10 cellular contexts compared by ENCODE assay signal in genomic region chr10:94299417-94299816, GRCh38.
DNase-seq lines count a peak whose midpoint lies in the region; ATAC-seq, FAIRE-seq and TF ChIP-seq lines count a peak whose summit lies in the region.
"Had no signal": no experiment of that assay in that cellular context is flagged by ENCODE, and none has a peak within 500 bp of the region (broad histone marks: within the 10 kb centered on the region; RNA-seq: fewer than 3 reads in every experiment).

No MANE protein-coding gene starts in this region.

- ATAC-seq in GM18907 (IDR thresholded peaks at IDR 0.05; ENCODE audit: unreplicated experiment): peak; percentile 61
- no peak for ATAC-seq in pancreas
- ATAC-seq in HG02588 (IDR thresholded peaks at IDR 0.05; ENCODE audit: unreplicated experiment): no peak

- POLR2A ChIA-PET in PC-9 (lab: Charles Lee; ENCODE audit: unreplicated experiment): interaction anchor here (0.6 kb wide), 1 partner anchor 109 kb away, joined by 3 read pairs; no protein-coding TSS in a partner anchor

- H3K27ac ChIP-seq in PC-9 (no peak overlapping the region), pancreas (no peak overlapping the region), ascending aorta (no peak overlapping the region)

- H3K9me2 ChIP-seq in PC-9 (ENCODE audit: insufficient read depth): no peaks in the 10 kb centered on the region

- H3K4me1 ChIP-seq in PC-9 (replicated peaks; ENCODE audit: insufficient read depth) (no peaks in the 10 kb centered on the region), pancreas (peaks cover 0 to 4% (median 0%) of the 10 kb centered on the region in 3 donors), ascending aorta (no peaks in the 10 kb centered on the region)

- no peak overlapping the region for H3K4me3 ChIP-seq in PC-9
- no peak overlapping the region for H3K4me3 ChIP-seq in choroid plexus epithelial cell (ENCODE audit: low read depth, low read length)
- no peak overlapping the region for H3K4me3 ChIP-seq in pancreas
- no peak overlapping the region for H3K4me3 ChIP-seq in ascending aorta

- FAIRE-seq in pancreas (lab: Jason Lieb, UNC): no peak
- FAIRE-seq: endometrium had no signal

- no peaks in the 10 kb centered on the region for H3K79me2 ChIP-seq in PC-9 (ENCODE audit: low read depth)

- H3F3A ChIP-seq in PC-9 (ENCODE audit: insufficient read depth, low read depth): no peaks in the 10 kb centered on the region

- DNase-seq in AG08396 (ENCODE audit: low spot score) (peak; percentile 30), PC-9 (peak; percentile 37 to 45), choroid plexus epithelial cell (ENCODE audit: low read depth) (peak; percentile 68), pancreas (no peak), ascending aorta (ENCODE audit: low spot score in 2 of 2) (no peak), NAMALWA (ENCODE audit: low spot score) (no peak)
- DNase-seq: NCI-H1436 treated with DMSO at 0.1 percent for 48 hours had no signal

- BruUV-seq in PC-9 (replicated peaks; lab: Mats Ljungman, UMichigan): no TSS peak

- no peak for TF ChIP-seq CTCF in PC-9 (conservative IDR thresholded peaks at IDR 0.05)
- no peak for TF ChIP-seq CTCF in choroid plexus epithelial cell (conservative IDR thresholded peaks at IDR 0.05; ENCODE audit: low read depth, low read length)
- no peak for TF ChIP-seq CTCF in pancreas (IDR thresholded peaks at IDR 0.05)
- no peak for TF ChIP-seq CTCF in ascending aorta (IDR thresholded peaks at IDR 0.05)

- H2AFZ ChIP-seq in PC-9: no peak overlapping the region

- H4K20me1 ChIP-seq in PC-9 (ENCODE audit: insufficient read depth): no peaks in the 10 kb centered on the region

- no peak overlapping the region for H3K4me2 ChIP-seq in PC-9

- WGBS in pancreas, 2 donors: 58 to 78% methylated on average over 3 of the region's 3 CpGs

- H3K27me3 ChIP-seq in PC-9 (ENCODE audit: insufficient read depth, low read depth): no peaks in the 10 kb centered on the region
- no peaks in the 10 kb centered on the region for H3K27me3 ChIP-seq in pancreas
- no peaks in the 10 kb centered on the region for H3K27me3 ChIP-seq in ascending aorta

- intact Hi-C loops in PC-9 (cut with micrococcal nuclease; ENCODE audit: unreplicated experiment): no loop called here
- intact Hi-C loops in pancreas (cut with DNase I): no loop called here
- intact Hi-C loops in ascending aorta (cut with DNase I): no loop called here

- no peaks in the 10 kb centered on the region for H3K9me3 ChIP-seq in PC-9 (ENCODE audit: insufficient read depth, low read depth)
- no peaks in the 10 kb centered on the region for H3K9me3 ChIP-seq in pancreas
- H3K9me3 ChIP-seq in ascending aorta: no peaks in the 10 kb centered on the region

- H3K36me3 ChIP-seq in PC-9 (ENCODE audit: low read depth) (no peaks in the 10 kb centered on the region), pancreas (no peaks in the 10 kb centered on the region), ascending aorta (peaks cover 9 to 27% of the 10 kb centered on the region in 2 donors)

- CTCF ChIA-PET in PC-9 (lab: Charles Lee): no interaction called here

Comparison
In these comparisons a context has a peak if more than half of its experiments do, and no peak if none do; other contexts are left out.
1. DNase-seq: peak in AG08396 (single experiment), PC-9 (2 of 2) and choroid plexus epithelial cell (single experiment); none in pancreas (0 of 6), ascending aorta (0 of 2) and NAMALWA (single experiment).